Comparison of ENCODE assay signal across 1 cellular context in genomic region chr3:139506792-139507191, GRCh38.
A peak's percentile ranks its signal among the peaks of the same experiment; 100 is the strongest.
TF ChIP-seq lines count a peak whose summit lies in the region.

No MANE protein-coding gene starts in this region.

TF ChIP-seq in HepG2, 621 proteins besides CTCF, POLR2A, EP300 and RAD21:
- TF ChIP-seq STAG1 (CRISPR knock-in tag; IDR thresholded peaks at IDR 0.05), result peak; percentile 40; the same call in 1 of the 2 replicates
- TF ChIP-seq JARID2 (CRISPR knock-in tag; IDR thresholded peaks at IDR 0.05; ENCODE audit: insufficient replicate concordance), result no peak
- 0 out of 2 replicates have a peak, but pooled peaks have one; percentile 35 for TF ChIP-seq ZBTB26 (CRISPR knock-in tag; IDR thresholded peaks at IDR 0.05; ENCODE audit: borderline replicate concordance)
